Comparison of ENCODE assay signal across 22 cellular contexts in genomic region chr4:70841951-70842350, GRCh38. TPM values are rescaled to one million over a fixed set of nuclear protein-coding genes. Genes with fewer than 3 reads are reported as not detected.
DNase-seq lines count a peak whose midpoint lies in the region; ATAC-seq and TF ChIP-seq lines count a peak whose summit lies in the region.
"Had no signal": no experiment of that assay in that cellular context is flagged by ENCODE, and none has a peak within 500 bp of the region (broad histone marks: within the 10 kb centered on the region; RNA-seq: fewer than 3 reads in every experiment).

No MANE protein-coding gene starts in this region.

- no peak for ATAC-seq in stimulated activated naive CD8-positive, alpha-beta T cell treated with anti-CD3 and anti-CD28 coated beads, Interleukin-15, Interleukin-2, amounts not matched to agents 100 U/mL and 50 U/mL, for 24 hours
- no peak for ATAC-seq in GM18861 (IDR thresholded peaks at IDR 0.05; ENCODE audit: unreplicated experiment)
- no peak for ATAC-seq in GM18511 (IDR thresholded peaks at IDR 0.05; ENCODE audit: unreplicated experiment)
- ATAC-seq: heart left ventricle, natural killer cell had no signal

- H3K36me3 Mint-ChIP-seq in stimulated activated naive CD8-positive, alpha-beta T cell treated with anti-CD3 and anti-CD28 coated beads, Interleukin-15, Interleukin-2, amounts not matched to agents 100 ng/mL and 50 ng/mL, for 24 hours (ENCODE audit: low read depth) = peaks cover 10% of the 10 kb centered on the region
- H3K36me3 Mint-ChIP-seq in mesothelial cell of epicardium = peaks cover under 1% of the 10 kb centered on the region
- H3K36me3 Mint-ChIP-seq in type B pancreatic cell = no peaks in the 10 kb centered on the region
- peaks cover 11% of the 10 kb centered on the region for H3K36me3 Mint-ChIP-seq in HFFc6 (ENCODE audit: low read depth)
- H3K36me3 Mint-ChIP-seq: activated naive CD4-positive, alpha-beta T cell treated with anti-CD3 and anti-CD28 coated beads, Interleukin-2, amount 50 U/mL, for 24 hours; natural killer cell had no signal

- H2AFZ ChIP-seq in SU-DHL-6 (ENCODE audit: low read depth, low read length, severe bottlenecking) = no peak overlapping the region

- no peak overlapping the region for H3K9ac ChIP-seq in SU-DHL-6 (ENCODE audit: low read length)

- TF ChIP-seq CTCF in SU-DHL-6 (IDR thresholded peaks at IDR 0.05; ENCODE audit: insufficient read depth, low read length, poor library complexity, severe bottlenecking) (no peak), mesothelial cell of epicardium (IDR thresholded peaks at IDR 0.05; ENCODE audit: unreplicated experiment) (no peak), type B pancreatic cell (conservative IDR thresholded peaks at IDR 0.05) (no peak), HFFc6 (IDR thresholded peaks at IDR 0.05) (no peak)

- peaks cover 58% of the 10 kb centered on the region for H3K4me1 Mint-ChIP-seq in stimulated activated naive CD8-positive, alpha-beta T cell treated with anti-CD3 and anti-CD28 coated beads, Interleukin-15, Interleukin-2, amounts not matched to agents 100 ng/mL and 50 ng/mL, for 24 hours (ENCODE audit: low read depth)
- H3K4me1 Mint-ChIP-seq in mesothelial cell of epicardium = peaks cover 12% of the 10 kb centered on the region
- H3K4me1 Mint-ChIP-seq in type B pancreatic cell (ENCODE audit: unreplicated experiment) = peaks cover 10% of the 10 kb centered on the region
- peaks cover 2% of the 10 kb centered on the region for H3K4me1 Mint-ChIP-seq in HFFc6 (ENCODE audit: low read depth)

- DNase-seq in stimulated activated naive CD8-positive, alpha-beta T cell treated with anti-CD3 and anti-CD28 coated beads, Interleukin-15, Interleukin-2, amounts not matched to agents 100 U/mL and 50 U/mL, for 24 hours = no peak
- DNase-seq in mesothelial cell of epicardium (ENCODE audit: low spot score in 2 of 2, unreplicated experiment in 2 of 2) (no peak), type B pancreatic cell (ENCODE audit: extremely low spot score, unreplicated experiment) (no peak), HFFc6 (no peak)
- DNase-seq: activated CD4-positive, CD25-positive, alpha-beta regulatory T cell; activated CD8-positive, alpha-beta memory T cell treated with anti-CD3 and anti-CD28 coated beads for 24 hours; activated T-cell treated with anti-CD3 and anti-CD28 coated beads, Interleukin-2, amount 50 U/mL, for 48 hours; CD4-positive, CD25-positive, alpha-beta regulatory T cell; DMS 273 treated with DMSO at 0.1 percent for 48 hours; heart left ventricle; KG1; natural killer cell; NCI-H187 treated with DMSO at 0.1 percent for 48 hours; NCI-H345; thyroid gland had no signal

- peak overlapping the region; percentile 69; the same call in 1 of the 2 replicates for H3K27ac ChIP-seq in SU-DHL-6 (ENCODE audit: low read depth, low read length)
- H3K27ac ChIP-seq: heart left ventricle, prostate gland, thyroid gland had no signal

- no peak overlapping the region for H3K4me3 Mint-ChIP-seq in stimulated activated naive CD8-positive, alpha-beta T cell treated with anti-CD3 and anti-CD28 coated beads, Interleukin-15, Interleukin-2, amounts not matched to agents 100 ng/mL and 50 ng/mL, for 24 hours
- H3K4me3 Mint-ChIP-seq in mesothelial cell of epicardium (no peak overlapping the region), type B pancreatic cell (no peak overlapping the region), HFFc6 (no peak overlapping the region)
- H3K4me3 Mint-ChIP-seq: activated naive CD4-positive, alpha-beta T cell treated with anti-CD3 and anti-CD28 coated beads, Interleukin-2, amount 50 U/mL, for 24 hours; natural killer cell had no signal

- H4K20me1 ChIP-seq in SU-DHL-6 (ENCODE audit: low read depth, low read length) = no peaks in the 10 kb centered on the region

- H3K4me2 ChIP-seq in SU-DHL-6 (ENCODE audit: low read depth, low read length, poor library complexity, severe bottlenecking) = no peak overlapping the region

- H3K27me3 ChIP-seq in SU-DHL-6 (ENCODE audit: low read length) = no peaks in the 10 kb centered on the region
- H3K27me3 ChIP-seq: heart left ventricle, thyroid gland had no signal

- peaks cover 8% of the 10 kb centered on the region for H3F3A ChIP-seq in SU-DHL-6 (ENCODE audit: insufficient read depth)

- H3K4me3 ChIP-seq in SU-DHL-6 (ENCODE audit: insufficient read depth, low read length, poor library complexity, severe bottlenecking) = no peak overlapping the region
- H3K4me3 ChIP-seq: HAP-1, heart left ventricle, prostate gland, thyroid gland had no signal

- H3K27me3 Mint-ChIP-seq in stimulated activated naive CD8-positive, alpha-beta T cell treated with anti-CD3 and anti-CD28 coated beads, Interleukin-15, Interleukin-2, amounts not matched to agents 100 ng/mL and 50 ng/mL, for 24 hours = no peaks in the 10 kb centered on the region
- no peaks in the 10 kb centered on the region for H3K27me3 Mint-ChIP-seq in mesothelial cell of epicardium (ENCODE audit: low read depth)
- no peaks in the 10 kb centered on the region for H3K27me3 Mint-ChIP-seq in type B pancreatic cell
- no peaks in the 10 kb centered on the region for H3K27me3 Mint-ChIP-seq in HFFc6 (ENCODE audit: insufficient read depth)
- H3K27me3 Mint-ChIP-seq: activated naive CD4-positive, alpha-beta T cell treated with anti-CD3 and anti-CD28 coated beads, Interleukin-2, amount 50 U/mL, for 24 hours; CD4-positive, CD25-positive, alpha-beta regulatory T cell had no signal

- no peaks in the 10 kb centered on the region for H3K9me3 ChIP-seq in SU-DHL-6 (ENCODE audit: insufficient read depth, low read length)
- H3K9me3 ChIP-seq: HAP-1, heart left ventricle, prostate gland, thyroid gland had no signal

- peak overlapping the region; percentile 70 for H3K27ac Mint-ChIP-seq in stimulated activated naive CD8-positive, alpha-beta T cell treated with anti-CD3 and anti-CD28 coated beads, Interleukin-15, Interleukin-2, amounts not matched to agents 100 ng/mL and 50 ng/mL, for 24 hours
- peak overlapping the region; percentile 90 for H3K27ac Mint-ChIP-seq in mesothelial cell of epicardium
- peak overlapping the region; percentile 79 for H3K27ac Mint-ChIP-seq in type B pancreatic cell
- H3K27ac Mint-ChIP-seq in HFFc6 = no peak overlapping the region

- H3K9me3 Mint-ChIP-seq in stimulated activated naive CD8-positive, alpha-beta T cell treated with anti-CD3 and anti-CD28 coated beads, Interleukin-15, Interleukin-2, amounts not matched to agents 100 ng/mL and 50 ng/mL, for 24 hours = no peaks in the 10 kb centered on the region
- H3K9me3 Mint-ChIP-seq in mesothelial cell of epicardium = no peaks in the 10 kb centered on the region
- no peaks in the 10 kb centered on the region for H3K9me3 Mint-ChIP-seq in type B pancreatic cell
- no peaks in the 10 kb centered on the region for H3K9me3 Mint-ChIP-seq in HFFc6
- H3K9me3 Mint-ChIP-seq: activated naive CD4-positive, alpha-beta T cell treated with anti-CD3 and anti-CD28 coated beads, Interleukin-2, amount 50 U/mL, for 24 hours; CD4-positive, CD25-positive, alpha-beta regulatory T cell; natural killer cell had no signal

- peaks cover 22% of the 10 kb centered on the region for H3K79me2 ChIP-seq in SU-DHL-6 (ENCODE audit: insufficient read depth, low read length)

- H3K36me3 ChIP-seq in SU-DHL-6 (ENCODE audit: low read length) = no peaks in the 10 kb centered on the region
- H3K36me3 ChIP-seq: heart left ventricle, prostate gland, thyroid gland had no signal

- H3K9me2 ChIP-seq in SU-DHL-6 (replicated peaks; ENCODE audit: insufficient read depth, low read length) = no peaks in the 10 kb centered on the region

RNA-seq across cellular contexts. Expression of gene GRSF1, which starts 2.3 kb away (rescaled TPM):
- total RNA-seq in mesothelial cell of epicardium (78.5 to 85.9 TPM (median 80.2 TPM) in 3 replicates), type B pancreatic cell (ENCODE audit: low replicate concordance) (91.6 and 95.5 TPM in 2 replicates)
- total RNA-seq in HFFc6 (2021; fragmentation: NEBNext Ultra II Directional; extraction: Animal tissue kit (Norgen Biotek cat#: 25700)) = 100 to 1,000 TPM in 5 of 6 experiments, 10 to 100 TPM in 1; 99.1 to 110 (median 109) TPM
